ENCODE assay signal across 8 cellular contexts in the genomic region with DNA sequence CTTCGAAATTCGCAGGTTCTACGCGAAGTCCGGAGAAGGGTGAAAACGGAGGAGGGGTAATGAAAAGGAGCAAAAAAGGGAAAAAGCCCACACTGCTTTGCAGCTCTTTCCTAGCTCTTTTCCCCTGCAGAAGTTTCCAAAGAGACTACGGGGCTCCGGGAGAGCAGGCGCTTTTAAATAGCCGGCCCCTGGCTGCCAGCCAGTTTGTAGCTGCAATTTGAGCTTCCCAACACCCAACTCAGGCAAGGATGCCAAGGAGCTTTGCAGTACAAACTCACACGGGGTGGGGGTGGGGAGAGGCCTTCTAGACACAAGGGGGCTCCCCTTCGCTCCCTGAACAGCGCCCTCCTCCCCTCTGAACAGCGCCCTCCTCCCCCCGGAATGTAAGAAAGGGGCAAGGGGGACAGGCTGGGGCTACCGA. TPM values are rescaled to one million over a fixed set of nuclear protein-coding genes. Genes with fewer than 3 reads are reported as not detected.
DNase-seq lines count a peak whose midpoint lies in the region; ATAC-seq and TF ChIP-seq lines count a peak whose summit lies in the region.

Gene IGFBP5, minus strand, starts transcription at position 149 of the 421 bp plus-strand sequence. CDS start 774 bp downstream, outside the sequence.

- H3K36me3 Mint-ChIP-seq in activated CD4-positive, alpha-beta memory T cell treated with anti-CD3 and anti-CD28 coated beads for 36 hours = no peaks in the 10 kb centered on the region
- no peaks in the 10 kb centered on the region for H3K36me3 Mint-ChIP-seq in activated CD4-positive, alpha-beta memory T cell treated with anti-CD3 and anti-CD28 coated beads, Interleukin-2, amount 10 ng/mL, durations not matched to agents 7 days and 5 days (ENCODE audit: low read depth)

- no peak for ATAC-seq in GM18519 (IDR thresholded peaks at IDR 0.05; ENCODE audit: low FRiP score, unreplicated experiment)
- ATAC-seq in GM18498 (IDR thresholded peaks at IDR 0.05; ENCODE audit: unreplicated experiment) = no peak

- peaks cover 20% of the 10 kb centered on the region for H3K4me1 ChIP-seq in SJCRH30
- peaks cover 18% of the 10 kb centered on the region for H3K4me1 ChIP-seq in mesodermal cell (ENCODE audit: control insufficient read depth, insufficient read depth, low read length, poor library complexity, severe bottlenecking)
- H3K4me1 ChIP-seq in tibial nerve = peaks cover 0 to 86% (median 24%) of the 10 kb centered on the region in 4 donors

- H3K4me1 Mint-ChIP-seq in activated CD4-positive, alpha-beta memory T cell treated with anti-CD3 and anti-CD28 coated beads for 36 hours (ENCODE audit: low read depth) = peaks cover 25% of the 10 kb centered on the region
- H3K4me1 Mint-ChIP-seq in activated CD4-positive, alpha-beta memory T cell treated with anti-CD3 and anti-CD28 coated beads, Interleukin-2, amount 10 ng/mL, durations not matched to agents 7 days and 5 days = peaks cover 22% of the 10 kb centered on the region

- H3K27ac ChIP-seq in SJCRH30 = no peak within 1 kb of the TSS
- no peak within 1 kb of the TSS for H3K27ac ChIP-seq in mesodermal cell (ENCODE audit: low read depth, low read length, severe bottlenecking)
- H3K27ac ChIP-seq in tibial nerve = peak within 1 kb of the TSS; percentile 66 to 96 (median 82)

- H3K9me3 Mint-ChIP-seq in activated CD4-positive, alpha-beta memory T cell treated with anti-CD3 and anti-CD28 coated beads for 36 hours = no peaks in the 10 kb centered on the region
- H3K9me3 Mint-ChIP-seq in activated CD4-positive, alpha-beta memory T cell treated with anti-CD3 and anti-CD28 coated beads, Interleukin-2, amount 10 ng/mL, durations not matched to agents 7 days and 5 days = no peaks in the 10 kb centered on the region

- H3K36me3 ChIP-seq in SJCRH30 (no peaks in the 10 kb centered on the region), mesodermal cell (ENCODE audit: control insufficient read depth, insufficient read depth, low read length) (no peaks in the 10 kb centered on the region), tibial nerve (no peaks in the 10 kb centered on the region)

- H3K9me3 ChIP-seq in SJCRH30 (replicated peaks) = no peaks in the 10 kb centered on the region
- H3K9me3 ChIP-seq in mesodermal cell (ENCODE audit: control insufficient read depth, low read length) = no peaks in the 10 kb centered on the region
- H3K9me3 ChIP-seq in tibial nerve = no peaks in the 10 kb centered on the region

- WGBS in mesodermal cell (ENCODE audit: insufficient coverage in 2 of 2), 2 experiments = 4 to 5% methylated on average over 4 to 7 of the region's 16 CpGs
- WGBS in tibial nerve, 2 donors = 3 to 7% methylated on average over 15 to 16 of the region's 16 CpGs

- no peaks in the 10 kb centered on the region for H3K27me3 ChIP-seq in SJCRH30
- peaks cover 0 to 8% of the 10 kb centered on the region in 2 donors for H3K27me3 ChIP-seq in tibial nerve

- TF ChIP-seq EP300 in tibial nerve (IDR thresholded peaks at IDR 0.05) = peak in 1 of 2 donors; percentile 94

- H3K27ac Mint-ChIP-seq in activated CD4-positive, alpha-beta memory T cell treated with anti-CD3 and anti-CD28 coated beads for 36 hours = no peak within 1 kb of the TSS
- H3K27ac Mint-ChIP-seq in activated CD4-positive, alpha-beta memory T cell treated with anti-CD3 and anti-CD28 coated beads, Interleukin-2, amount 10 ng/mL, durations not matched to agents 7 days and 5 days = no peak within 1 kb of the TSS

- peak within 1 kb of the TSS; percentile 58 for H3K4me3 ChIP-seq in SJCRH30
- peak within 1 kb of the TSS; percentile 49 for H3K4me3 ChIP-seq in mesodermal cell (ENCODE audit: extremely low read depth, insufficient read depth, low read length, poor library complexity, severe bottlenecking)
- peak within 1 kb of the TSS; percentile 48 to 69 (median 56) for H3K4me3 ChIP-seq in tibial nerve

- peak in 2 of 5 experiments; percentile 8 to 37 for TF ChIP-seq CTCF in tibial nerve (IDR thresholded peaks at IDR 0.05)

- no peak for TF ChIP-seq POLR2A in erythroblast (IDR thresholded peaks at IDR 0.05; ENCODE audit: low read length)
- TF ChIP-seq POLR2A in tibial nerve (IDR thresholded peaks at IDR 0.05) = peak in 1 of 2 donors; percentile 74

- H3K27me3 Mint-ChIP-seq in activated CD4-positive, alpha-beta memory T cell treated with anti-CD3 and anti-CD28 coated beads for 36 hours = peaks cover 48% of the 10 kb centered on the region
- H3K27me3 Mint-ChIP-seq in activated CD4-positive, alpha-beta memory T cell treated with anti-CD3 and anti-CD28 coated beads, Interleukin-2, amount 10 ng/mL, durations not matched to agents 7 days and 5 days = peaks cover 58% of the 10 kb centered on the region

- peak within 1 kb of the TSS; percentile 40 for H3K4me3 Mint-ChIP-seq in activated CD4-positive, alpha-beta memory T cell treated with anti-CD3 and anti-CD28 coated beads for 36 hours
- H3K4me3 Mint-ChIP-seq in activated CD4-positive, alpha-beta memory T cell treated with anti-CD3 and anti-CD28 coated beads, Interleukin-2, amount 10 ng/mL, durations not matched to agents 7 days and 5 days = no peak within 1 kb of the TSS

- DNase-seq in activated CD4-positive, alpha-beta memory T cell treated with anti-CD3 and anti-CD28 coated beads for 36 hours = no peak
- DNase-seq in activated CD4-positive, alpha-beta memory T cell treated with anti-CD3 and anti-CD28 coated beads, Interleukin-2, amount 10 ng/mL, durations not matched to agents 7 days and 5 days = no peak
- DNase-seq in SJCRH30 (peak; percentile 90 to 95), erythroblast (lab: John Stamatoyannopoulos, UW) (peak; percentile 12 to 26), tibial nerve (ENCODE audit: low spot score in 2 of 2) (peak; percentile 88 to 91)

- POLR2A ChIA-PET in activated CD4-positive, alpha-beta memory T cell treated with anti-CD3 and anti-CD28 coated beads for 36 hours (lab: Charles Lee) = no interaction called here
- POLR2A ChIA-PET in activated CD4-positive, alpha-beta memory T cell treated with anti-CD3 and anti-CD28 coated beads, Interleukin-2, amount 10 ng/mL, durations not matched to agents 7 days and 5 days (lab: Charles Lee) = interaction anchor here (0.9 kb wide), 1 partner anchor 527 kb away, joined by 3 read pairs; no protein-coding TSS in a partner anchor

- intact Hi-C loops in activated CD4-positive, alpha-beta memory T cell treated with anti-CD3 and anti-CD28 coated beads for 36 hours (cut with micrococcal nuclease) = loop anchor here (5.0 to 10.0 kb wide), 3 partner anchors 52 to 919 kb away; no protein-coding TSS in a partner anchor

- CTCF ChIA-PET in activated CD4-positive, alpha-beta memory T cell treated with anti-CD3 and anti-CD28 coated beads for 36 hours (lab: Charles Lee) = interaction anchor here (0.6 to 1.6 kb wide), 4 partner anchors 9 to 1020 kb away, joined by 3 to 10 read pairs (median 3); no protein-coding TSS in a partner anchor
- CTCF ChIA-PET in activated CD4-positive, alpha-beta memory T cell treated with anti-CD3 and anti-CD28 coated beads, Interleukin-2, amount 10 ng/mL, durations not matched to agents 7 days and 5 days (lab: Charles Lee) = no interaction called here

RNA-seq across cellular contexts. Expression of gene IGFBP5, which starts in this region (rescaled TPM):
- total RNA-seq in activated CD4-positive, alpha-beta memory T cell treated with anti-CD3 and anti-CD28 coated beads for 36 hours = not detected
- not detected for total RNA-seq in activated CD4-positive, alpha-beta memory T cell treated with anti-CD3 and anti-CD28 coated beads, Interleukin-2, amount 10 ng/mL, durations not matched to agents 7 days and 5 days
- total RNA-seq in SJCRH30 (2014; rRNA removed; shearing (Covaris generic)) = 16.8 and 20.5 TPM in 2 replicates
- polyA plus RNA-seq in mesodermal cell (2013, experiment 1 of 2) = 34.9 TPM
- 24.0 TPM for polyA plus RNA-seq in mesodermal cell (2013, experiment 2 of 2)
- 1,000 to 10,000 TPM in 2 of 4 donors, 100 to 1,000 TPM in 2; 178 to 1,859 (median 1,369) TPM for total RNA-seq in tibial nerve

Comparison
In these comparisons a context has a peak if more than half of its experiments do, and no peak if none do; other contexts are left out.
1. RNA of gene IGFBP5 (total RNA-seq): 178 to 1,859 TPM in tibial nerve and 16.8 to 20.5 TPM in SJCRH30; not detected in activated CD4-positive, alpha-beta memory T cell treated with anti-CD3 and anti-CD28 coated beads for 36 hours and not detected in activated CD4-positive, alpha-beta memory T cell treated with anti-CD3 and anti-CD28 coated beads, Interleukin-2, amount 10 ng/mL, durations not matched to agents 7 days and 5 days; every median in the first group is over 10 times any median in the second.
2. DNase-seq: peak in SJCRH30 (2 of 2), erythroblast (2 of 2) and tibial nerve (2 of 2); none in activated CD4-positive, alpha-beta memory T cell treated with anti-CD3 and anti-CD28 coated beads for 36 hours (single experiment) and activated CD4-positive, alpha-beta memory T cell treated with anti-CD3 and anti-CD28 coated beads, Interleukin-2, amount 10 ng/mL, durations not matched to agents 7 days and 5 days (single experiment).
3. H3K27ac ChIP-seq: peak in tibial nerve (4 of 4); none in SJCRH30 (single experiment) and mesodermal cell (single experiment).
4. Peak in every context shown above with its lines, with median percentiles within 50 percentile points of each other: H3K4me3 ChIP-seq.